17 cellular contexts compared by ENCODE assay signal in genomic region chr14:61417890-61418455, GRCh38.
DNase-seq lines count a peak whose midpoint lies in the region; ATAC-seq and TF ChIP-seq lines count a peak whose summit lies in the region.
"Had no signal": no experiment of that assay in that cellular context is flagged by ENCODE, and none has a peak within 500 bp of the region (broad histone marks: within the 10 kb centered on the region; RNA-seq: fewer than 3 reads in every experiment).

No MANE protein-coding gene starts in this region.

- peaks cover 7% of the 10 kb centered on the region; the same call in 1 of the 2 replicates for H3K9me3 ChIP-seq in BLaER1
- H3K9me3 ChIP-seq in naive thymus-derived CD4-positive, alpha-beta T cell (ENCODE audit: control insufficient read depth in 2 of 3, low read length in 3 of 3): no peaks in the 10 kb centered on the region
- H3K9me3 ChIP-seq: spleen, tibial artery had no signal

- peaks cover 40% of the 10 kb centered on the region; the same call in 1 of the 2 replicates for H4K20me1 ChIP-seq in BLaER1
- H4K20me1 ChIP-seq: BLaER1 treated with 17β-estradiol and CSF1 and Interleukin-3, amounts not matched to agents 10 nM and 100 nM had no signal

- H3K9me3 Mint-ChIP-seq in T-helper 2 cell treated with Interferon-gamma antibody and Interleukin-4, amounts not matched to agents 5 μg/mL and 100 μg/mL, for 36 hours: no peaks in the 10 kb centered on the region
- no peaks in the 10 kb centered on the region for H3K9me3 Mint-ChIP-seq in activated T-helper 2 cell treated with anti-CD3 and anti-CD28 coated beads, Interferon-gamma antibody, Interleukin-2, Interleukin-4, amounts not matched to agents 10 μg/mL and 5 μg/mL and 100 μg/mL, durations not matched to agents 14 hours and 24 hours and 36 hours
- peaks cover 0 to 2% (median 0%) of the 10 kb centered on the region in 11 donors for H3K9me3 Mint-ChIP-seq in naive thymus-derived CD4-positive, alpha-beta T cell
- H3K9me3 Mint-ChIP-seq: IgD-negative memory B cell, memory B cell, nephron had no signal

- intact Hi-C loops in activated T-helper 2 cell treated with anti-CD3 and anti-CD28 coated beads, Interferon-gamma antibody, Interleukin-2, Interleukin-4, amounts not matched to agents 10 μg/mL and 5 μg/mL and 100 μg/mL, durations not matched to agents 14 hours and 24 hours and 36 hours (cut with micrococcal nuclease): no loop called here
- intact Hi-C loops in naive thymus-derived CD4-positive, alpha-beta T cell (cut with micrococcal nuclease): loop anchor here (1.0 to 2.0 kb wide), 6 partner anchors 8 to 34 kb away; no protein-coding TSS in a partner anchor

- H3K4me3 Mint-ChIP-seq in T-helper 2 cell treated with Interferon-gamma antibody and Interleukin-4, amounts not matched to agents 5 μg/mL and 100 μg/mL, for 36 hours: peak overlapping the region; percentile 2
- no peak overlapping the region for H3K4me3 Mint-ChIP-seq in activated T-helper 2 cell treated with anti-CD3 and anti-CD28 coated beads, Interferon-gamma antibody, Interleukin-2, Interleukin-4, amounts not matched to agents 10 μg/mL and 5 μg/mL and 100 μg/mL, durations not matched to agents 14 hours and 24 hours and 36 hours (ENCODE audit: low read depth)
- H3K4me3 Mint-ChIP-seq in naive thymus-derived CD4-positive, alpha-beta T cell: peak overlapping the region in 8 of 10 donors; percentile 34 to 77 (median 61)
- H3K4me3 Mint-ChIP-seq: IgD-negative memory B cell, memory B cell, nephron had no signal

- TF ChIP-seq CTCF in GM20000 (IDR thresholded peaks at IDR 0.05; ENCODE audit: extremely low read depth, missing control alignments): no peak

- peaks cover 66% of the 10 kb centered on the region for H3K4me1 Mint-ChIP-seq in T-helper 2 cell treated with Interferon-gamma antibody and Interleukin-4, amounts not matched to agents 5 μg/mL and 100 μg/mL, for 36 hours (ENCODE audit: low read depth)
- peaks cover 68% of the 10 kb centered on the region for H3K4me1 Mint-ChIP-seq in activated T-helper 2 cell treated with anti-CD3 and anti-CD28 coated beads, Interferon-gamma antibody, Interleukin-2, Interleukin-4, amounts not matched to agents 10 μg/mL and 5 μg/mL and 100 μg/mL, durations not matched to agents 14 hours and 24 hours and 36 hours (ENCODE audit: low read depth)
- H3K4me1 Mint-ChIP-seq in naive thymus-derived CD4-positive, alpha-beta T cell: peaks cover 0 to 70% (median 9%) of the 10 kb centered on the region in 7 donors

- peaks cover 30% of the 10 kb centered on the region for H3K36me3 Mint-ChIP-seq in T-helper 2 cell treated with Interferon-gamma antibody and Interleukin-4, amounts not matched to agents 5 μg/mL and 100 μg/mL, for 36 hours (ENCODE audit: low read depth)
- H3K36me3 Mint-ChIP-seq in activated T-helper 2 cell treated with anti-CD3 and anti-CD28 coated beads, Interferon-gamma antibody, Interleukin-2, Interleukin-4, amounts not matched to agents 10 μg/mL and 5 μg/mL and 100 μg/mL, durations not matched to agents 14 hours and 24 hours and 36 hours (ENCODE audit: low read depth): peaks cover 22% of the 10 kb centered on the region
- peaks cover 0 to 35% (median 2%) of the 10 kb centered on the region in 5 donors for H3K36me3 Mint-ChIP-seq in naive thymus-derived CD4-positive, alpha-beta T cell
- H3K36me3 Mint-ChIP-seq: IgD-negative memory B cell, memory B cell had no signal

- no peak for DNase-seq in T-helper 2 cell treated with Interferon-gamma antibody and Interleukin-4, amounts not matched to agents 5 μg/mL and 100 μg/mL, for 36 hours (ENCODE audit: low spot score)
- no peak for DNase-seq in T-helper 2 cell
- DNase-seq in activated T-helper 2 cell treated with anti-CD3 and anti-CD28 coated beads, Interferon-gamma antibody, Interleukin-2, Interleukin-4, amounts not matched to agents 10 μg/mL and 5 μg/mL and 100 μg/mL, durations not matched to agents 14 hours and 24 hours and 36 hours (ENCODE audit: low spot score): no peak
- DNase-seq in naive thymus-derived CD4-positive, alpha-beta T cell: no peak
- DNase-seq in GM20000 (ENCODE audit: low spot score): no peak
- DNase-seq: NCI-H2081 treated with DMSO at 0.1 percent for 48 hours, NCI-H524 treated with DMSO at 0.1 percent for 48 hours, SIG-M5, spleen, tibial artery had no signal

- no peak overlapping the region for H3K27ac Mint-ChIP-seq in T-helper 2 cell treated with Interferon-gamma antibody and Interleukin-4, amounts not matched to agents 5 μg/mL and 100 μg/mL, for 36 hours
- H3K27ac Mint-ChIP-seq in activated T-helper 2 cell treated with anti-CD3 and anti-CD28 coated beads, Interferon-gamma antibody, Interleukin-2, Interleukin-4, amounts not matched to agents 10 μg/mL and 5 μg/mL and 100 μg/mL, durations not matched to agents 14 hours and 24 hours and 36 hours: peak overlapping the region; percentile 6
- H3K27ac Mint-ChIP-seq in naive thymus-derived CD4-positive, alpha-beta T cell: peak overlapping the region in 5 of 9 donors; percentile 15 to 85 (median 81)
- H3K27ac Mint-ChIP-seq: IgD-negative memory B cell, memory B cell, nephron had no signal

- H3K4me1 ChIP-seq in BLaER1: peaks cover 27% of the 10 kb centered on the region
- peaks cover 96 to 97% of the 10 kb centered on the region in 2 donors for H3K4me1 ChIP-seq in naive thymus-derived CD4-positive, alpha-beta T cell (ENCODE audit: control insufficient read depth in 2 of 2, insufficient read depth in 2 of 2, low read length in 2 of 2)

- POLR2A ChIA-PET in naive thymus-derived CD4-positive, alpha-beta T cell (lab: Charles Lee): interaction anchor here (0.6 to 2.5 kb wide), 4 partner anchors 15 to 95 kb away, joined by 3 to 10 read pairs (median 4); no protein-coding TSS in a partner anchor

- ATAC-seq in naive thymus-derived CD4-positive, alpha-beta T cell: no peak
- ATAC-seq in GM21528 (IDR thresholded peaks at IDR 0.05; ENCODE audit: low FRiP score, unreplicated experiment): no peak
- ATAC-seq in HG02938 (IDR thresholded peaks at IDR 0.05; ENCODE audit: unreplicated experiment): no peak

- CTCF ChIA-PET in naive thymus-derived CD4-positive, alpha-beta T cell (lab: Charles Lee): interaction anchor here (1.0 kb wide), 1 partner anchor 11 kb away, joined by 3 read pairs; no protein-coding TSS in a partner anchor

- no peak overlapping the region for H3K9ac ChIP-seq in BLaER1
- H3K9ac ChIP-seq: BLaER1 treated with 17β-estradiol and CSF1 and Interleukin-3, amounts not matched to agents 10 nM and 100 nM had no signal

- no peaks in the 10 kb centered on the region for H3K27me3 Mint-ChIP-seq in T-helper 2 cell treated with Interferon-gamma antibody and Interleukin-4, amounts not matched to agents 5 μg/mL and 100 μg/mL, for 36 hours (ENCODE audit: low read depth)
- H3K27me3 Mint-ChIP-seq in activated T-helper 2 cell treated with anti-CD3 and anti-CD28 coated beads, Interferon-gamma antibody, Interleukin-2, Interleukin-4, amounts not matched to agents 10 μg/mL and 5 μg/mL and 100 μg/mL, durations not matched to agents 14 hours and 24 hours and 36 hours (ENCODE audit: low read depth): no peaks in the 10 kb centered on the region
- H3K27me3 Mint-ChIP-seq in naive thymus-derived CD4-positive, alpha-beta T cell: no peaks in the 10 kb centered on the region

- no peak overlapping the region for H3K4me3 ChIP-seq in BLaER1
- peak overlapping the region; percentile 16 for H3K4me3 ChIP-seq in naive thymus-derived CD4-positive, alpha-beta T cell (ENCODE audit: low read length)
- H3K4me3 ChIP-seq: BLaER1 treated with 17β-estradiol and CSF1 and Interleukin-3, amounts not matched to agents 10 nM and 100 nM; spleen; tibial artery had no signal

- H3K27me3 ChIP-seq in BLaER1: no peaks in the 10 kb centered on the region
- H3K27me3 ChIP-seq in naive thymus-derived CD4-positive, alpha-beta T cell (ENCODE audit: control insufficient read depth in 2 of 2, insufficient read depth in 2 of 2, low read length in 2 of 2): no peaks in the 10 kb centered on the region
- H3K27me3 ChIP-seq: BLaER1 treated with 17β-estradiol and CSF1 and Interleukin-3, amounts not matched to agents 10 nM and 100 nM; spleen; tibial artery had no signal

- H3K27ac ChIP-seq in BLaER1: no peak overlapping the region
- H3K27ac ChIP-seq in naive thymus-derived CD4-positive, alpha-beta T cell (ENCODE audit: low read depth, low read length): peak overlapping the region; percentile 41
- H3K27ac ChIP-seq: BLaER1 treated with 17β-estradiol and CSF1 and Interleukin-3, amounts not matched to agents 10 nM and 100 nM had no signal

- 0 out of 2 replicates have a peak overlapping the region, but pooled peaks have one; percentile 8 for H3K4me2 ChIP-seq in BLaER1

- H3K36me3 ChIP-seq in BLaER1: peaks cover 12% of the 10 kb centered on the region; the same call in 1 of the 2 replicates
- no peaks in the 10 kb centered on the region for H3K36me3 ChIP-seq in naive thymus-derived CD4-positive, alpha-beta T cell (ENCODE audit: control insufficient read depth in 2 of 3, insufficient read depth in 3 of 3, low read length in 3 of 3)
- H3K36me3 ChIP-seq: spleen, tibial artery had no signal
